17 cellular contexts compared by ENCODE assay signal in the genomic region with DNA sequence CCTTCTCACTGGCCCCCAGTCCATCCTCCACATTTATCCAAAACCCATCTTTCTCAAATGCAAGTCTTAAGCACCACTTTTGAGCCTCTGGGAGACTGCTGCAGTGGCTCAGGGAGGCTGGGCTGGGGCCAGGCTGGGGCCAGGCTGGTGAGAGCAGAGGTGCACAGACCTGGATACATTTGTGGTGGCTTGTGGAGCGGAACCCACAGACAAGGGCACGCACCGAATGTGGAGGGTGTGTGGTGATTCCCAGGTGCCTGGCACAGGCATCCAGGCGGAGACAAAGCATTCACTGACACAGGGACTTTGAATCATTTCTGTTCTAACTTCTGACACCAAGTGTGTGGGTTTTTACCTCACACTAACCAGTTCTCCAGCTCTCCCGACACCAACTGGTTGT. TPM values are rescaled to one million over a fixed set of nuclear protein-coding genes. Genes with fewer than 3 reads are reported as not detected.
DNase-seq lines count a peak whose midpoint lies in the region; ATAC-seq and TF ChIP-seq lines count a peak whose summit lies in the region.
"Had no signal": no experiment of that assay in that cellular context is flagged by ENCODE, and none has a peak within 500 bp of the region (broad histone marks: within the 10 kb centered on the region; RNA-seq: fewer than 3 reads in every experiment).

No MANE protein-coding gene starts in this region.

- no peak overlapping the region for H3K27ac ChIP-seq in mesenchymal stem cell (ENCODE audit: low read length, poor library complexity, severe bottlenecking)
- no peak overlapping the region for H3K27ac ChIP-seq in ascending aorta

- no peak for ATAC-seq in stimulated activated naive CD8-positive, alpha-beta T cell treated with anti-CD3 and anti-CD28 coated beads, Interleukin-15, Interleukin-2, amounts not matched to agents 100 U/mL and 50 U/mL, for 24 hours
- no peak for ATAC-seq in activated T-helper 17 cell treated with anti-CD3 and anti-CD28 coated beads, Interleukin-2, amount 50 U/mL, for 72 hours (replicated peaks)
- ATAC-seq: esophagus mucosa had no signal

- peak overlapping the region; percentile 18 for H3K27ac Mint-ChIP-seq in stimulated activated naive CD8-positive, alpha-beta T cell treated with anti-CD3 and anti-CD28 coated beads, Interleukin-15, Interleukin-2, amounts not matched to agents 100 ng/mL and 50 ng/mL, for 24 hours
- H3K27ac Mint-ChIP-seq in activated T-helper 17 cell treated with anti-CD3 and anti-CD28 coated beads, Interleukin-2, amount 50 U/mL, for 72 hours: peak overlapping the region; percentile 89

- no peak for DNase-seq in stimulated activated naive CD8-positive, alpha-beta T cell treated with anti-CD3 and anti-CD28 coated beads, Interleukin-15, Interleukin-2, amounts not matched to agents 100 U/mL and 50 U/mL, for 24 hours
- DNase-seq in mesenchymal stem cell (no peak), NOMO-1 treated with DMSO at 0.1 percent for 48 hours (lab: John Stamatoyannopoulos, UW; ENCODE audit: unreplicated experiment) (no peak), HuH-7 (ENCODE audit: low spot score) (no peak), ascending aorta (ENCODE audit: low spot score in 2 of 2) (no peak)
- DNase-seq: activated effector memory CD4-positive, alpha-beta T cell treated with Interleukin-2 at 50 U/mL for 16 hours; dermis blood vessel endothelial cell; DMS 273 treated with DMSO at 0.1 percent for 48 hours; H9; NCI-H146; Right ventricle myocardium superior; stimulated activated CD4-positive, alpha-beta T cell treated with anti-CD3 and anti-CD28 coated beads, Interleukin-15, amount 100 ng/mL, for 24 hours had no signal

- no peaks in the 10 kb centered on the region for H3K9me3 Mint-ChIP-seq in stimulated activated naive CD8-positive, alpha-beta T cell treated with anti-CD3 and anti-CD28 coated beads, Interleukin-15, Interleukin-2, amounts not matched to agents 100 ng/mL and 50 ng/mL, for 24 hours
- H3K9me3 Mint-ChIP-seq in activated T-helper 17 cell treated with anti-CD3 and anti-CD28 coated beads, Interleukin-2, amount 50 U/mL, for 72 hours: no peaks in the 10 kb centered on the region
- H3K9me3 Mint-ChIP-seq: neural crest cell had no signal

- H3K14ac ChIP-seq in mesenchymal stem cell (ENCODE audit: low read length in 2 of 2): no peak overlapping the region

- no peak overlapping the region for H2BK5ac ChIP-seq in mesenchymal stem cell (ENCODE audit: low read depth, low read length, poor library complexity, severe bottlenecking)

- H2BK12ac ChIP-seq in mesenchymal stem cell (ENCODE audit: low read length in 2 of 2): no peak overlapping the region

- no peak overlapping the region for H2BK15ac ChIP-seq in mesenchymal stem cell (ENCODE audit: low read depth, poor library complexity, severe bottlenecking)

- H3K4me2 ChIP-seq in mesenchymal stem cell (ENCODE audit: low read length, poor library complexity, severe bottlenecking): no peak overlapping the region

- no peak overlapping the region for H3K4ac ChIP-seq in mesenchymal stem cell (ENCODE audit: low read depth in 1 of 2, low read length in 2 of 2)

- H3K36me3 Mint-ChIP-seq in stimulated activated naive CD8-positive, alpha-beta T cell treated with anti-CD3 and anti-CD28 coated beads, Interleukin-15, Interleukin-2, amounts not matched to agents 100 ng/mL and 50 ng/mL, for 24 hours (ENCODE audit: low read depth): no peaks in the 10 kb centered on the region
- H3K36me3 Mint-ChIP-seq in activated T-helper 17 cell treated with anti-CD3 and anti-CD28 coated beads, Interleukin-2, amount 50 U/mL, for 72 hours (ENCODE audit: low read depth): peaks cover 9% of the 10 kb centered on the region
- H3K36me3 Mint-ChIP-seq: brain had no signal

- H3K27me3 ChIP-seq in mesenchymal stem cell (ENCODE audit: control insufficient read depth in 1 of 2, insufficient read depth in 1 of 2, low read length in 2 of 2) (peaks cover 27 to 62% of the 10 kb centered on the region in 2 experiments), ascending aorta (no peaks in the 10 kb centered on the region)

- WGBS in mesenchymal stem cell: 83% methylated on average over 5 of the region's 5 CpGs

- H4K8ac ChIP-seq in mesenchymal stem cell (ENCODE audit: low read length): no peak overlapping the region

- peak overlapping the region; percentile 34 for H4K91ac ChIP-seq in mesenchymal stem cell (ENCODE audit: low read length)

- H3K18ac ChIP-seq in mesenchymal stem cell (ENCODE audit: low read depth in 1 of 2, low read length in 2 of 2): no peak overlapping the region

- H2AK5ac ChIP-seq in mesenchymal stem cell (ENCODE audit: low read length, severe bottlenecking): no peak overlapping the region

- H3K23ac ChIP-seq in mesenchymal stem cell (ENCODE audit: low read length in 2 of 2): no peak overlapping the region

- TF ChIP-seq CTCF in ascending aorta (IDR thresholded peaks at IDR 0.05): no peak

- H3K79me1 ChIP-seq in mesenchymal stem cell (replicated peaks; ENCODE audit: low read length, poor library complexity, severe bottlenecking): no peaks in the 10 kb centered on the region

- H3K4me1 ChIP-seq in mesenchymal stem cell (ENCODE audit: control insufficient read depth, insufficient read depth, low read depth, low read length) (peaks cover 2% of the 10 kb centered on the region), ascending aorta (peaks cover 0 to 16% of the 10 kb centered on the region in 2 donors)

- no peak overlapping the region for H2AFZ ChIP-seq in mesenchymal stem cell (ENCODE audit: low read depth, low read length)

- H3K4me3 Mint-ChIP-seq in stimulated activated naive CD8-positive, alpha-beta T cell treated with anti-CD3 and anti-CD28 coated beads, Interleukin-15, Interleukin-2, amounts not matched to agents 100 ng/mL and 50 ng/mL, for 24 hours: no peak overlapping the region
- H3K4me3 Mint-ChIP-seq in activated T-helper 17 cell treated with anti-CD3 and anti-CD28 coated beads, Interleukin-2, amount 50 U/mL, for 72 hours: peak overlapping the region; percentile 88
- H3K4me3 Mint-ChIP-seq: brain, H9, neural crest cell had no signal

- H3K9ac ChIP-seq in mesenchymal stem cell (ENCODE audit: low read length): no peak overlapping the region

- no peaks in the 10 kb centered on the region for H3K36me3 ChIP-seq in mesenchymal stem cell (ENCODE audit: control insufficient read depth in 1 of 2, insufficient read depth in 2 of 2, low read depth in 1 of 2, low read length in 2 of 2)
- H3K36me3 ChIP-seq in ascending aorta: no peaks in the 10 kb centered on the region

- intact Hi-C loops in ascending aorta (cut with DNase I): no loop called here

- H3K9me3 ChIP-seq in mesenchymal stem cell (ENCODE audit: control insufficient read depth, low read length) (no peaks in the 10 kb centered on the region), ascending aorta (no peaks in the 10 kb centered on the region)

- no peak overlapping the region for H3K4me3 ChIP-seq in mesenchymal stem cell (ENCODE audit: insufficient read depth in 1 of 2, low read depth in 1 of 2, low read length in 2 of 2)
- H3K4me3 ChIP-seq in ascending aorta: no peak overlapping the region

- peaks cover 56% of the 10 kb centered on the region for H3K4me1 Mint-ChIP-seq in stimulated activated naive CD8-positive, alpha-beta T cell treated with anti-CD3 and anti-CD28 coated beads, Interleukin-15, Interleukin-2, amounts not matched to agents 100 ng/mL and 50 ng/mL, for 24 hours (ENCODE audit: low read depth)
- peaks cover 50% of the 10 kb centered on the region for H3K4me1 Mint-ChIP-seq in activated T-helper 17 cell treated with anti-CD3 and anti-CD28 coated beads, Interleukin-2, amount 50 U/mL, for 72 hours

- no peak overlapping the region for H2BK120ac ChIP-seq in mesenchymal stem cell (ENCODE audit: low read depth, low read length)

- H3K27me3 Mint-ChIP-seq in stimulated activated naive CD8-positive, alpha-beta T cell treated with anti-CD3 and anti-CD28 coated beads, Interleukin-15, Interleukin-2, amounts not matched to agents 100 ng/mL and 50 ng/mL, for 24 hours: no peaks in the 10 kb centered on the region
- no peaks in the 10 kb centered on the region for H3K27me3 Mint-ChIP-seq in activated T-helper 17 cell treated with anti-CD3 and anti-CD28 coated beads, Interleukin-2, amount 50 U/mL, for 72 hours

RNA-seq across cellular contexts. Expression of a gene that starts 42.2 kb away (rescaled TPM):
- 10 to 100 TPM; 79.7 to 99.0 TPM for total RNA-seq in activated T-helper 17 cell treated with anti-CD3 and anti-CD28 coated beads, Interleukin-2, amount 50 U/mL, for 72 hours
- polyA plus RNA-seq in mesenchymal stem cell (2013, experiment 1 of 2): 0.33 TPM
- 0.48 TPM for polyA plus RNA-seq in mesenchymal stem cell (2013, experiment 2 of 2)
- 8.0 TPM for total RNA-seq in ascending aorta
